ENCODE assay signal across 10 cellular contexts in genomic region chr9:121637441-121638222, GRCh38. TPM values are rescaled to one million over a fixed set of nuclear protein-coding genes. Genes with fewer than 3 reads are reported as not detected.
A peak's percentile ranks its signal among the peaks of the same experiment; 100 is the strongest.
DNase-seq lines count a peak whose midpoint lies in the region; FAIRE-seq and TF ChIP-seq lines count a peak whose summit lies in the region.
"Had no signal": no experiment of that assay in that cellular context is flagged by ENCODE, and none has a peak within 500 bp of the region (broad histone marks: within the 10 kb centered on the region; RNA-seq: fewer than 3 reads in every experiment).

No MANE protein-coding gene starts in this region.

- H3K4me3 ChIP-seq in skeletal muscle tissue (ENCODE audit: low read length in 3 of 3) (no peak overlapping the region), transverse colon (no peak overlapping the region)
- H3K4me3 ChIP-seq: lower lobe of right lung, thoracic aorta had no signal

- WGBS in transverse colon (ENCODE audit: low coverage in 1 of 2), 2 donors = 66 to 74% methylated on average over 4 to 12 of the region's 12 CpGs

- no peak for TF ChIP-seq POLR2A in H54 (IDR thresholded peaks at IDR 0.05; ENCODE audit: low read depth, low read length)
- TF ChIP-seq POLR2A in transverse colon (IDR thresholded peaks at IDR 0.05) = no peak

- no peak for TF ChIP-seq EP300 in transverse colon (IDR thresholded peaks at IDR 0.05; ENCODE audit: low read depth)

- H3K36me3 ChIP-seq in skeletal muscle tissue (ENCODE audit: control insufficient read depth in 3 of 3, insufficient read depth in 3 of 3, low read length in 3 of 3) = no peaks in the 10 kb centered on the region
- no peaks in the 10 kb centered on the region for H3K36me3 ChIP-seq in transverse colon
- H3K36me3 ChIP-seq: lower lobe of right lung, thoracic aorta had no signal

- DNase-seq in H54 (ENCODE audit: insufficient read length, low spot score) = peak; percentile 96
- DNase-seq in SHP77 treated with DMSO at 0.1 percent for 48 hours (lab: John Stamatoyannopoulos, UW) = peak; percentile 43
- peak; percentile 57 for DNase-seq in frontal cortex (ENCODE audit: low spot score in 2 of 2)
- no peak for DNase-seq in epidermal melanocyte (ENCODE audit: insufficient read length, low spot score)
- no peak for DNase-seq in transverse colon
- no peak for DNase-seq in activated T-cell treated with anti-CD3 and anti-CD28 coated beads for 4 hours
- DNase-seq: lower lobe of right lung, NCI-H146 had no signal

- H3K4me1 ChIP-seq in skeletal muscle tissue (ENCODE audit: control insufficient read depth in 3 of 3, insufficient read depth in 3 of 3, low read length in 3 of 3) (peaks cover 69 to 88% (median 82%) of the 10 kb centered on the region in 3 donors), transverse colon (peaks cover 22 to 61% (median 46%) of the 10 kb centered on the region in 4 donors)

- peak; percentile 91 for FAIRE-seq in H54 (lab: Jason Lieb, UNC)
- FAIRE-seq in frontal cortex (lab: Jason Lieb, UNC) = peak; percentile 17

- H3K9me3 ChIP-seq in skeletal muscle tissue (ENCODE audit: control insufficient read depth in 3 of 3, low read length in 3 of 3) = no peaks in the 10 kb centered on the region
- no peaks in the 10 kb centered on the region for H3K9me3 ChIP-seq in transverse colon
- H3K9me3 ChIP-seq: lower lobe of right lung, thoracic aorta had no signal

- peak overlapping the region; percentile 49 for H3K27ac ChIP-seq in skeletal muscle tissue (ENCODE audit: low read depth, low read length)
- H3K27ac ChIP-seq in transverse colon = peak overlapping the region in 1 of 4 donors; percentile 45
- H3K27ac ChIP-seq: lower lobe of right lung, thoracic aorta had no signal

- intact Hi-C loops in transverse colon (cut with DNase I; ENCODE audit: low total_unique reads) = no loop called here

- peak overlapping the region in 1 of 3 donors; percentile 40 for H3K9ac ChIP-seq in skeletal muscle tissue (ENCODE audit: low read depth in 1 of 3, low read length in 3 of 3)

- H3K27me3 ChIP-seq in skeletal muscle tissue (ENCODE audit: control insufficient read depth in 3 of 3, insufficient read depth in 3 of 3, low read length in 3 of 3) (no peaks in the 10 kb centered on the region), transverse colon (no peaks in the 10 kb centered on the region)

- TF ChIP-seq CTCF in transverse colon (IDR thresholded peaks at IDR 0.05) = no peak

- in situ Hi-C loops in transverse colon (cut with MboI; ENCODE audit: low pct_ligation_motif_present in 1 of 4, low pct_unique_long_range_greater_than_20kb in 1 of 4, low sequenced_read_pairs in 3 of 4) = no loop called here

RNA-seq across cellular contexts. Expression of gene DAB2IP, which starts 13.8 kb away (rescaled TPM):
- total RNA-seq in frontal cortex (12.6 TPM), skeletal muscle tissue (12.5 TPM), transverse colon (100 to 1,000 TPM in 1 of 4 donors, 10 to 100 TPM in 3; 84.2 to 159 (median 90.7) TPM)

Comparison
In these comparisons a context has a peak if more than half of its experiments do, and no peak if none do; other contexts are left out.
1. DNase-seq: peak in H54 (single experiment), SHP77 treated with DMSO at 0.1 percent for 48 hours (single experiment) and frontal cortex (2 of 2); none in epidermal melanocyte (single experiment), transverse colon (single experiment) and activated T-cell treated with anti-CD3 and anti-CD28 coated beads for 4 hours (single experiment).